Comparison of ENCODE assay signal across 1 cellular context in the genomic region with DNA sequence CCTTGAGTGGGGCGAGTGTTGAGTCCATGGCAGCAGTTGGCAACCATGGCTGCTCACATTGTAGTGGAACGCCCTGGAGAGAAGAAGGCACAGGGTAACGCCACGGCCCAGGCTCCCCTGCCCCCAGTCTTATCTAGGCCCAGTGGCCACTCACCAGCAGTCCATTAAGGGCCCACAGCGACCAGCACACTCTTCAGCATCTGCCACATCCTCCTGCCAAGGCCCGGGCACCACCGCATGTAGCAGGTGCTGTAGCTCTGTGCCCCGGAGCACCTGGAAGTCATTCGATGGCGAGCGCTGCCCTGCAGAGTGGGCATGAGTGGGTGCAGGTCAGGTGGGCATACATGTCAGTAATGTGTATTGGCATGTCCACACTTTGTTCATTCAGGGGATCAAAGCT. TPM values are rescaled to one million over a fixed set of nuclear protein-coding genes. Genes with fewer than 3 reads are reported as not detected.
"Had no signal": no experiment of that assay in that cellular context is flagged by ENCODE, and none has a peak within 500 bp of the region (broad histone marks: within the 10 kb centered on the region; RNA-seq: fewer than 3 reads in every experiment).

No MANE protein-coding gene starts in this region.

RNA-seq across cellular contexts. Expression of a gene that starts 20.5 kb away (rescaled TPM):
- polyA plus RNA-seq: adipose tissue had no signal
